In the genomic region with DNA sequence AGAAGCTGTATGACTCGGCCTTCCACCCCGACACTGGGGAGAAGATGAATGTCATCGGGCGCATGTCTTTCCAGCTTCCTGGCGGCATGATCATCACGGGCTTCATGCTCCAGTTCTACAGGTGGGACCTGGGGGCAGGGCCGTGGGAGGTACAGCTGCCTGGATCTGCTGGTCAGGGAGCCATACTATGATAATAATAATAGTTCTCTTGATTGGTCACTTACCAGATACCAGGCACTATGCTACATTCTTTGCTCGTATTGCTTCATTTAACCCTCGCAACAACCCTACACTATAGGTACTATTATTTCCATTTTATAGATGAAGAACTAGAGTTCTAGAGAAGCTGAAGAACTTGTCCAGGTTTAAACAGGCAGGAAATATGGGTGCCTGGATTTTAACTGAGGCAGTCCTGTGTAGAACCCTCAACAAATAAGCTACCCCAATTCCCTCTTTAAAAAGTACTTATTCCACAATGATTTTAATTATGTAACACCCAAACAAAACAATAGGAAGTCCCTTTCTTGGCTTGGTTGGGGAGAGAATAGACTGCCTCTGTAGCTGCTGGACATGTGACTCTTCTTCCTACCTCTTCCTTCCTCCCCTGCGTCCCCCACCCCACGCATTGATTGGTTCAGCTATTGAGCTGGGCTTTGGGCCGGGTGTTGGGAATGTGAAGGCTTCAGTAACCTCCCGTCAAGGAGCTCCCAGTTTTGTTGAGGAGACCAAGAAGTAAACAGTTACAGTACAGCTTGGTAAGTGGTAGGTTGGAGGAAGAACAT, we compare ENCODE assay signal across 27 cellular contexts. TPM values are rescaled to one million over a fixed set of nuclear protein-coding genes. Genes with fewer than 3 reads are reported as not detected.
DNase-seq lines count a peak whose midpoint lies in the region; ATAC-seq, FAIRE-seq and TF ChIP-seq lines count a peak whose summit lies in the region.
"Had no signal": no experiment of that assay in that cellular context is flagged by ENCODE, and none has a peak within 500 bp of the region (broad histone marks: within the 10 kb centered on the region; RNA-seq: fewer than 3 reads in every experiment).

No MANE protein-coding gene starts in this region.

- no peak overlapping the region for H3K9ac ChIP-seq in trophoblast cell (ENCODE audit: low read length)

- no peak overlapping the region for H2AFZ ChIP-seq in trophoblast cell (ENCODE audit: insufficient read depth, low read length, poor library complexity)
- no peak overlapping the region for H2AFZ ChIP-seq in osteoblast (ENCODE audit: low read length)
- H2AFZ ChIP-seq: PC-9 had no signal

- no peak overlapping the region for H3K14ac ChIP-seq in trophoblast cell (ENCODE audit: low read length)

- H3K9me3 ChIP-seq in trophoblast cell (ENCODE audit: insufficient read depth, low read depth, low read length) (no peaks in the 10 kb centered on the region), osteoblast (ENCODE audit: low read depth, low read length) (no peaks in the 10 kb centered on the region)
- H3K9me3 ChIP-seq: ascending aorta had no signal

- POLR2A ChIA-PET in T-cell (lab: Charles Lee): interaction anchor here in 1 of 2 donors (0.6 kb wide), 1 partner anchor 54 kb away, joined by 3 read pairs; no protein-coding TSS in a partner anchor

- no peak for ATAC-seq in activated naive CD4-positive, alpha-beta T cell treated with anti-CD3 and anti-CD28 coated beads, Interleukin-2, amount 50 U/mL, for 72 hours
- no peak for ATAC-seq in T-cell (replicated peaks in 1 of 4)
- ATAC-seq: naive thymus-derived CD8-positive, alpha-beta T cell had no signal

- H3K18ac ChIP-seq in trophoblast cell (ENCODE audit: low read length): no peak overlapping the region

- H3K27me3 ChIP-seq in trophoblast cell (ENCODE audit: insufficient read depth, low read length) (no peaks in the 10 kb centered on the region), osteoblast (ENCODE audit: insufficient read depth, low read length) (no peaks in the 10 kb centered on the region)
- H3K27me3 ChIP-seq: ascending aorta, SJSA1 had no signal

- H3K27ac ChIP-seq in trophoblast cell (ENCODE audit: low read depth, low read length) (no peak overlapping the region), osteoblast (ENCODE audit: low read depth, low read length) (no peak overlapping the region)
- H3K27ac ChIP-seq: ascending aorta, PC-9, SJSA1 had no signal

- no CpG with 5 or more reads among the region's 13 CpGs for WGBS in trophoblast cell (ENCODE audit: extremely low coverage, insufficient coverage, insufficient read length)

- H2AK5ac ChIP-seq in trophoblast cell (ENCODE audit: low read length): no peak overlapping the region

- H3K4me1 Mint-ChIP-seq in activated naive CD4-positive, alpha-beta T cell treated with anti-CD3 and anti-CD28 coated beads, Interleukin-2, amount 10 ng/mL, durations not matched to agents 7 days and 5 days: peaks cover 2% of the 10 kb centered on the region
- peaks cover 4 to 12% (median 5%) of the 10 kb centered on the region in 3 donors for H3K4me1 Mint-ChIP-seq in T-cell
- H3K4me1 Mint-ChIP-seq: B cell had no signal

- TF ChIP-seq CTCF in osteoblast (IDR thresholded peaks at IDR 0.05; ENCODE audit: extremely low read depth, low read depth, low read length): no peak

- no peak overlapping the region for H3K4me3 Mint-ChIP-seq in activated naive CD4-positive, alpha-beta T cell treated with anti-CD3 and anti-CD28 coated beads, Interleukin-2, amount 10 ng/mL, durations not matched to agents 7 days and 5 days
- no peak overlapping the region for H3K4me3 Mint-ChIP-seq in T-cell
- H3K4me3 Mint-ChIP-seq: activated naive CD4-positive, alpha-beta T cell treated with anti-CD3 and anti-CD28 coated beads, Interleukin-2, amount 50 U/mL, for 24 hours; B cell; type B pancreatic cell had no signal

- no peak overlapping the region for H3K23ac ChIP-seq in trophoblast cell (ENCODE audit: low read length)

- H3K9me3 Mint-ChIP-seq in activated naive CD4-positive, alpha-beta T cell treated with anti-CD3 and anti-CD28 coated beads, Interleukin-2, amount 10 ng/mL, durations not matched to agents 7 days and 5 days: no peaks in the 10 kb centered on the region
- no peaks in the 10 kb centered on the region for H3K9me3 Mint-ChIP-seq in activated naive CD4-positive, alpha-beta T cell treated with anti-CD3 and anti-CD28 coated beads, Interleukin-2, amount 50 U/mL, for 72 hours
- H3K9me3 Mint-ChIP-seq in T-cell: peaks cover 0 to 4% (median 0%) of the 10 kb centered on the region in 3 donors
- H3K9me3 Mint-ChIP-seq: activated naive CD4-positive, alpha-beta T cell treated with anti-CD3 and anti-CD28 coated beads, Interleukin-2, amount 50 U/mL, for 24 hours; type B pancreatic cell had no signal

- H4K8ac ChIP-seq in trophoblast cell (ENCODE audit: low read depth, low read length): no peak overlapping the region

- peaks cover 29 to 30% of the 10 kb centered on the region in 2 experiments for H3K36me3 ChIP-seq in trophoblast cell (ENCODE audit: control insufficient read depth in 1 of 2, insufficient read depth in 2 of 2, low read length in 2 of 2)
- peaks cover 13% of the 10 kb centered on the region for H3K36me3 ChIP-seq in osteoblast (ENCODE audit: insufficient read depth, low read length)
- H3K36me3 ChIP-seq: ascending aorta had no signal

- no peak overlapping the region for H4K91ac ChIP-seq in trophoblast cell (ENCODE audit: low read depth, low read length)

- no peak overlapping the region for H3K4me2 ChIP-seq in trophoblast cell (ENCODE audit: low read length)
- no peak overlapping the region for H3K4me2 ChIP-seq in osteoblast (ENCODE audit: insufficient read depth, low read length)
- H3K4me2 ChIP-seq: PC-9 had no signal

- H3K36me3 Mint-ChIP-seq in activated naive CD4-positive, alpha-beta T cell treated with anti-CD3 and anti-CD28 coated beads, Interleukin-2, amount 10 ng/mL, durations not matched to agents 7 days and 5 days: peaks cover 22% of the 10 kb centered on the region
- H3K36me3 Mint-ChIP-seq in activated naive CD4-positive, alpha-beta T cell treated with anti-CD3 and anti-CD28 coated beads, Interleukin-2, amount 50 U/mL, for 72 hours: peaks cover 0 to 13% of the 10 kb centered on the region in 2 donors
- peaks cover 31% of the 10 kb centered on the region for H3K36me3 Mint-ChIP-seq in T-cell

- peaks cover 4% of the 10 kb centered on the region for H3K79me1 ChIP-seq in trophoblast cell (ENCODE audit: low read length)

- peak overlapping the region; percentile 26 for H3K27ac Mint-ChIP-seq in activated naive CD4-positive, alpha-beta T cell treated with anti-CD3 and anti-CD28 coated beads, Interleukin-2, amount 10 ng/mL, durations not matched to agents 7 days and 5 days
- H3K27ac Mint-ChIP-seq in activated naive CD4-positive, alpha-beta T cell treated with anti-CD3 and anti-CD28 coated beads, Interleukin-2, amount 50 U/mL, for 72 hours: peak overlapping the region in 1 of 2 donors; percentile 54
- H3K27ac Mint-ChIP-seq in T-cell: no peak overlapping the region
- H3K27ac Mint-ChIP-seq: activated naive CD4-positive, alpha-beta T cell treated with anti-CD3 and anti-CD28 coated beads, Interleukin-2, amount 50 U/mL, for 24 hours; B cell; type B pancreatic cell had no signal

- H3K79me2 ChIP-seq in trophoblast cell (ENCODE audit: control insufficient read depth, insufficient read depth, low read length, poor library complexity) (peaks cover 2% of the 10 kb centered on the region), osteoblast (ENCODE audit: insufficient read depth, low read length) (peaks cover 6% of the 10 kb centered on the region)

- H3K27me3 Mint-ChIP-seq in activated naive CD4-positive, alpha-beta T cell treated with anti-CD3 and anti-CD28 coated beads, Interleukin-2, amount 10 ng/mL, durations not matched to agents 7 days and 5 days: no peaks in the 10 kb centered on the region
- no peaks in the 10 kb centered on the region for H3K27me3 Mint-ChIP-seq in T-cell
- H3K27me3 Mint-ChIP-seq: activated naive CD4-positive, alpha-beta T cell treated with anti-CD3 and anti-CD28 coated beads, Interleukin-2, amount 50 U/mL, for 24 hours; B cell; naive thymus-derived CD8-positive, alpha-beta T cell; type B pancreatic cell had no signal

- DNase-seq in activated naive CD4-positive, alpha-beta T cell treated with anti-CD3 and anti-CD28 coated beads, Interleukin-2, amount 10 ng/mL, durations not matched to agents 7 days and 5 days: no peak
- DNase-seq in activated naive CD4-positive, alpha-beta T cell treated with anti-CD3 and anti-CD28 coated beads, Interleukin-2, amount 50 U/mL, for 72 hours (ENCODE audit: low spot score in 2 of 2): no peak
- DNase-seq in RCC 7860 (ENCODE audit: low spot score): peak; percentile 39
- DNase-seq in glomerular visceral epithelial cell (ENCODE audit: extremely low spot score): peak; percentile 30
- peak; percentile 35 to 57 for DNase-seq in trophoblast cell
- DNase-seq in osteoblast (ENCODE audit: insufficient read length, low spot score, missing footprints): no peak
- DNase-seq in T-cell: no peak
- DNase-seq in NCI-H446 treated with DMSO at 0.1 percent for 48 hours (lab: John Stamatoyannopoulos, UW): no peak
- DNase-seq: activated CD4-positive, CD25-positive, alpha-beta regulatory T cell treated with anti-CD3 and anti-CD28 coated beads, Interleukin-2, amount 50 U/mL, for 72 hours; activated T-cell treated with anti-CD3 and anti-CD28 coated beads, Interleukin-2, amount 50 U/mL, for 48 hours; GDM1; KBM-7; midbrain; MM.1S; naive thymus-derived CD8-positive, alpha-beta T cell; NCI-H1417 treated with DMSO at 0.1 percent for 48 hours; NCI-H2107; NCI-H510A treated with DMSO at 0.1 percent for 48 hours; PC-9; posterior cingulate gyrus; T-helper 1 cell had no signal

- H2BK120ac ChIP-seq in trophoblast cell (ENCODE audit: insufficient read depth, low read length, poor library complexity): no peak overlapping the region

- H3K4me1 ChIP-seq in trophoblast cell (ENCODE audit: control insufficient read depth in 1 of 2, insufficient read depth in 2 of 2, low read length in 2 of 2) (peaks cover 2 to 4% of the 10 kb centered on the region in 2 experiments), osteoblast (ENCODE audit: insufficient read depth, low read length) (peaks cover 10% of the 10 kb centered on the region)

- H2BK12ac ChIP-seq in trophoblast cell (ENCODE audit: low read length): no peak overlapping the region

- CTCF ChIA-PET in activated naive CD4-positive, alpha-beta T cell treated with anti-CD3 and anti-CD28 coated beads, Interleukin-2, amount 10 ng/mL, durations not matched to agents 7 days and 5 days (lab: Charles Lee): interaction anchor here (0.8 to 2.1 kb wide), 5 partner anchors 12 to 175 kb away, joined by 3 to 12 read pairs (median 3); partner anchors contain the start of genes ARL3, SFXN2 and WBP1L
- CTCF ChIA-PET in T-cell (lab: Charles Lee): interaction anchor here (0.5 to 0.6 kb wide), 3 partner anchors 15 to 56 kb away, joined by 3 to 5 read pairs (median 3); no protein-coding TSS in a partner anchor

- H3K4me3 ChIP-seq in trophoblast cell (ENCODE audit: low read depth, low read length) (no peak overlapping the region), osteoblast (ENCODE audit: insufficient read depth, low read length) (no peak overlapping the region)
- H3K4me3 ChIP-seq: ascending aorta, PC-9, SJSA1 had no signal

- FAIRE-seq in RCC 7860 (lab: Jason Lieb, UNC): no peak
- FAIRE-seq: H1 had no signal

- no peak overlapping the region for H2BK5ac ChIP-seq in trophoblast cell (ENCODE audit: low read depth, low read length, poor library complexity)

- H4K12ac ChIP-seq in trophoblast cell (ENCODE audit: low read depth, low read length): no peak overlapping the region

- no peaks in the 10 kb centered on the region for H4K20me1 ChIP-seq in osteoblast (ENCODE audit: insufficient read depth, low read length)

- H3K4ac ChIP-seq in trophoblast cell (ENCODE audit: low read depth, low read length): no peak overlapping the region

RNA-seq across cellular contexts. Expression of gene SFXN2, which starts 12.8 kb away (rescaled TPM):
- total RNA-seq in activated naive CD4-positive, alpha-beta T cell treated with anti-CD3 and anti-CD28 coated beads, Interleukin-2, amount 50 U/mL, for 72 hours: 10 to 100 TPM in 1 of 2 donors, 1 to 10 TPM in 1; 8.3 to 16.5 TPM
- polyA plus RNA-seq in trophoblast cell (2013): 9.0 and 9.4 TPM in 2 replicates
- total RNA-seq in osteoblast (2.9 and 3.6 TPM in 2 replicates), T-cell (10 to 100 TPM in 4 of 5 donors, 1 to 10 TPM in 1; 9.2 to 32.6 (median 22.6) TPM)

RNA-seq across cellular contexts. Expression of gene ARL3, which starts 13.0 kb away (rescaled TPM):
- 1 to 10 TPM; 5.7 to 6.8 TPM for total RNA-seq in activated naive CD4-positive, alpha-beta T cell treated with anti-CD3 and anti-CD28 coated beads, Interleukin-2, amount 50 U/mL, for 72 hours
- 16.3 and 18.0 TPM in 2 replicates for polyA plus RNA-seq in trophoblast cell (2013)
- total RNA-seq in osteoblast (5.3 and 5.8 TPM in 2 replicates), T-cell (1 to 10 TPM; 2.7 to 5.0 (median 3.5) TPM)

RNA-seq across cellular contexts. Expression of gene WBP1L, which starts 16.5 kb away (rescaled TPM):
- 10 to 100 TPM; 15.7 to 16.7 TPM for total RNA-seq in activated naive CD4-positive, alpha-beta T cell treated with anti-CD3 and anti-CD28 coated beads, Interleukin-2, amount 50 U/mL, for 72 hours
- polyA plus RNA-seq in trophoblast cell (2013): 65.4 and 67.3 TPM in 2 replicates
- total RNA-seq in osteoblast (76.4 and 85.5 TPM in 2 replicates), T-cell (10 to 100 TPM; 20.0 to 38.5 (median 33.0) TPM)

Comparison
In these comparisons a context has a peak if more than half of its experiments do, and no peak if none do; other contexts are left out.
1. DNase-seq: peak in RCC 7860 (single experiment), glomerular visceral epithelial cell (single experiment) and trophoblast cell (2 of 2); none in activated naive CD4-positive, alpha-beta T cell treated with anti-CD3 and anti-CD28 coated beads, Interleukin-2, amount 10 ng/mL, durations not matched to agents 7 days and 5 days (single experiment), activated naive CD4-positive, alpha-beta T cell treated with anti-CD3 and anti-CD28 coated beads, Interleukin-2, amount 50 U/mL, for 72 hours (0 of 2), osteoblast (single experiment), T-cell (0 of 34) and NCI-H446 treated with DMSO at 0.1 percent for 48 hours (single experiment).